In the genomic region with DNA sequence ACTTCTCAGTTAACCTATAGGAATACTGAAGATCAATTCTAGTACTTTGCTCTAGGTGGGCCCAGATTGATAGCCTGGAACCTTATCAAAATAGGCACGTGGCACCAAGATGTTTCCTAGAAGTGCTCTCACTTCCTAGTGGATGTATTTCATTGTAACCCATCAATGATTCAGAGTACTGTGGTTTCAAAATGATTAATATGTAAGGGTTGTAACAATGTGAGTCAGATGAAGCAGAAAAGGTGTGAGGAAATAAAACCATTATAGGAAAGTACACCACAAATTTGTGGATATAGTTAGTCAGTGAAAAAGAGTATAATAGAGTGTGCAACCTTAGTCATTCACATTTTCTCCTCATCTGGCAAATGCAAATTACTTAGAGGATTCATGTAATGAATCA, we compare ENCODE assay signal across 1 cellular context.
TF ChIP-seq lines count a peak whose summit lies in the region.

No MANE protein-coding gene starts in this region.

TF ChIP-seq in GM23338, 12 proteins besides CTCF, POLR2A, EP300 and RAD21 (continued from another document):
- TF ChIP-seq, protein P1, sequence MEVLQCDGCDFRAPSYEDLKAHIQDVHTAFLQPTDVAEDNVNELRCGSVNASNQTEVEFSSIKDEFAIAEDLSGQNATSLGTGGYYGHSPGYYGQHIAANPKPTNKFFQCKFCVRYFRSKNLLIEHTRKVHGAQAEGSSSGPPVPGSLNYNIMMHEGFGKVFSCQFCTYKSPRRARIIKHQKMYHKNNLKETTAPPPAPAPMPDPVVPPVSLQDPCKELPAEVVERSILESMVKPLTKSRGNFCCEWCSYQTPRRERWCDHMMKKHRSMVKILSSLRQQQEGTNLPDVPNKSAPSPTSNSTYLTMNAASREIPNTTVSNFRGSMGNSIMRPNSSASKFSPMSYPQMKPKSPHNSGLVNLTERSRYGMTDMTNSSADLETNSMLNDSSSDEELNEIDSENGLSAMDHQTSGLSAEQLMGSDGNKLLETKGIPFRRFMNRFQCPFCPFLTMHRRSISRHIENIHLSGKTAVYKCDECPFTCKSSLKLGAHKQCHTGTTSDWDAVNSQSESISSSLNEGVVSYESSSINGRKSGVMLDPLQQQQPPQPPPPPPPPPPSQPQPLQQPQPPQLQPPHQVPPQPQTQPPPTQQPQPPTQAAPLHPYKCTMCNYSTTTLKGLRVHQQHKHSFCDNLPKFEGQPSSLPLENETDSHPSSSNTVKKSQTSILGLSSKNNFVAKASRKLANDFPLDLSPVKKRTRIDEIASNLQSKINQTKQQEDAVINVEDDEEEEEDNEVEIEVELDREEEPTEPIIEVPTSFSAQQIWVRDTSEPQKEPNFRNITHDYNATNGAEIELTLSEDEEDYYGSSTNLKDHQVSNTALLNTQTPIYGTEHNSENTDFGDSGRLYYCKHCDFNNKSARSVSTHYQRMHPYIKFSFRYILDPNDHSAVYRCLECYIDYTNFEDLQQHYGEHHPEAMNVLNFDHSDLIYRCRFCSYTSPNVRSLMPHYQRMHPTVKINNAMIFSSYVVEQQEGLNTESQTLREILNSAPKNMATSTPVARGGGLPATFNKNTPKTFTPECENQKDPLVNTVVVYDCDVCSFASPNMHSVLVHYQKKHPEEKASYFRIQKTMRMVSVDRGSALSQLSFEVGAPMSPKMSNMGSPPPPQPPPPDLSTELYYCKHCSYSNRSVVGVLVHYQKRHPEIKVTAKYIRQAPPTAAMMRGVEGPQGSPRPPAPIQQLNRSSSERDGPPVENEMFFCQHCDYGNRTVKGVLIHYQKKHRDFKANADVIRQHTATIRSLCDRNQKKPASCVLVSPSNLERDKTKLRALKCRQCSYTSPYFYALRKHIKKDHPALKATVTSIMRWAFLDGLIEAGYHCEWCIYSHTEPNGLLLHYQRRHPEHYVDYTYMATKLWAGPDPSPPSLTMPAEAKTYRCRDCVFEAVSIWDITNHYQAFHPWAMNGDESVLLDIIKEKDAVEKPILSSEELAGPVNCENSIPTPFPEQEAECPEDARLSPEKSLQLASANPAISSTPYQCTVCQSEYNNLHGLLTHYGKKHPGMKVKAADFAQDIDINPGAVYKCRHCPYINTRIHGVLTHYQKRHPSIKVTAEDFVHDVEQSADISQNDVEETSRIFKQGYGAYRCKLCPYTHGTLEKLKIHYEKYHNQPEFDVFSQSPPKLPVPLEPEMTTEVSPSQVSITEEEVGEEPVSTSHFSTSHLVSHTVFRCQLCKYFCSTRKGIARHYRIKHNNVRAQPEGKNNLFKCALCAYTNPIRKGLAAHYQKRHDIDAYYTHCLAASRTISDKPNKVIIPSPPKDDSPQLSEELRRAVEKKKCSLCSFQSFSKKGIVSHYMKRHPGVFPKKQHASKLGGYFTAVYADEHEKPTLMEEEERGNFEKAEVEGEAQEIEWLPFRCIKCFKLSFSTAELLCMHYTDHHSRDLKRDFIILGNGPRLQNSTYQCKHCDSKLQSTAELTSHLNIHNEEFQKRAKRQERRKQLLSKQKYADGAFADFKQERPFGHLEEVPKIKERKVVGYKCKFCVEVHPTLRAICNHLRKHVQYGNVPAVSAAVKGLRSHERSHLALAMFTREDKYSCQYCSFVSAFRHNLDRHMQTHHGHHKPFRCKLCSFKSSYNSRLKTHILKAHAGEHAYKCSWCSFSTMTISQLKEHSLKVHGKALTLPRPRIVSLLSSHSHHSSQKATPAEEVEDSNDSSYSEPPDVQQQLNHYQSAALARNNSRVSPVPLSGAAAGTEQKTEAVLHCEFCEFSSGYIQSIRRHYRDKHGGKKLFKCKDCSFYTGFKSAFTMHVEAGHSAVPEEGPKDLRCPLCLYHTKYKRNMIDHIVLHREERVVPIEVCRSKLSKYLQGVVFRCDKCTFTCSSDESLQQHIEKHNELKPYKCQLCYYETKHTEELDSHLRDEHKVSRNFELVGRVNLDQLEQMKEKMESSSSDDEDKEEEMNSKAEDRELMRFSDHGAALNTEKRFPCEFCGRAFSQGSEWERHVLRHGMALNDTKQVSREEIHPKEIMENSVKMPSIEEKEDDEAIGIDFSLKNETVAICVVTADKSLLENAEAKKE (CRISPR knock-in tag; IDR thresholded peaks at IDR 0.05): no peak
